Comparison of ENCODE assay signal across 10 cellular contexts in the genomic region with DNA sequence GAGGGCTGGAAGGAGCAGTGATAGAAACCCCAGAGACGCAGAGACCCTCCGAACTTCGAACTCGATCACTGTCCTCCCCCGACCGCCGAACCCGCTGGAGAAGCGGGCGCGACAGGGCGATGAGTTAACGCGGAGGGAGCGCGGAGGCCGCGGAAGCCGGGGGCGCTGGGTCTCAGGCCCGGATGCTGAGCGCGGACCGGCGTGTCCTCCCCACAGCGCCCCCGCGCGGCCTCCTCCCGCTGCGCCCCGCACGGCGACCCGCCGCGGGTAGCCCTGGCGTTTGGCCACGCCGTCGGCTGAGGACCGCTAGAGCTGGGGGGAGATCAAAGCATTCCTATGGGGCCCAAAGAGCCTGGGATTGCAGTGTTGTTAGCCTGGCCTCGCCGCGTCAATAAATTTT. TPM values are rescaled to one million over a fixed set of nuclear protein-coding genes. Genes with fewer than 3 reads are reported as not detected.
A peak's percentile ranks its signal among the peaks of the same experiment; 100 is the strongest.
DNase-seq lines count a peak whose midpoint lies in the region; ATAC-seq, FAIRE-seq and TF ChIP-seq lines count a peak whose summit lies in the region.
"Had no signal": no experiment of that assay in that cellular context is flagged by ENCODE, and none has a peak within 500 bp of the region (broad histone marks: within the 10 kb centered on the region; RNA-seq: fewer than 3 reads in every experiment).

No MANE protein-coding gene starts in this region.

- no peak overlapping the region for H3K27ac ChIP-seq in KMS-11
- no peak overlapping the region for H3K27ac ChIP-seq in H1 (ENCODE audit: low read depth, low read length)

- H2BK15ac ChIP-seq in H1 (ENCODE audit: low read length) = no peak overlapping the region

- H3K27me3 ChIP-seq in KMS-11 (ENCODE audit: insufficient read depth, low read depth) (no peaks in the 10 kb centered on the region), H1 (replicated peaks in 1 of 4; ENCODE audit: control insufficient read depth in 3 of 4, extremely low read depth in 1 of 4, insufficient read depth in 3 of 4, low read length in 3 of 4) (peaks cover 0 to 29% (median 10%) of the 10 kb centered on the region in 4 experiments; a peak in 4 of 7 replicates), neuron (ENCODE audit: insufficient read depth, low read length) (peaks cover 80% of the 10 kb centered on the region)

- H3K4me2 ChIP-seq in KMS-11 (no peak overlapping the region), H1 (ENCODE audit: insufficient read depth in 1 of 2, low read depth in 2 of 2, low read length in 2 of 2) (peak overlapping the region; percentile 26 to 53; a peak in 3 of 4 replicates)

- POLR2A ChIA-PET in H1 (lab: Charles Lee; ENCODE audit: partially characterized antibody) = no interaction called here

- no peak overlapping the region for H2BK5ac ChIP-seq in H1 (ENCODE audit: low read depth, low read length)

- no peak overlapping the region for H3K56ac ChIP-seq in H1 (replicated peaks; ENCODE audit: insufficient read length, low read depth, low read length)

- H2BK120ac ChIP-seq in H1 (replicated peaks; ENCODE audit: low read depth, low read length) = no peak overlapping the region

- H3K36me3 ChIP-seq in KMS-11 (ENCODE audit: insufficient read depth) (no peaks in the 10 kb centered on the region), H1 (ENCODE audit: control insufficient read depth in 2 of 4, insufficient read depth in 4 of 4, low read length in 3 of 4) (no peaks in the 10 kb centered on the region; a peak in 1 of 8 replicates), neuron (ENCODE audit: insufficient read depth, low read length) (no peaks in the 10 kb centered on the region)

- no peak for TF ChIP-seq POLR2A in H1 (IDR thresholded peaks at IDR 0.05; ENCODE audit: control extremely low read depth in 1 of 2, low read depth in 2 of 2, low read length in 2 of 2)

- H3K9ac ChIP-seq in KMS-11 = no peak overlapping the region
- H3K9ac ChIP-seq in H1 (replicated peaks in 1 of 4; ENCODE audit: extremely low read depth in 1 of 4, low read depth in 3 of 4, low read length in 3 of 4) = peak overlapping the region in 1 of 4 experiments; percentile 17; a peak in 1 of 7 replicates

- H3K9me3 ChIP-seq in H1 (ENCODE audit: insufficient read depth in 2 of 2, low read depth in 1 of 2, low read length in 1 of 2) (peaks cover 6 to 77% of the 10 kb centered on the region in 2 experiments; a peak in 3 of 4 replicates), neuron (ENCODE audit: low read length) (peaks cover 8% of the 10 kb centered on the region)

- peak; percentile 67 for DNase-seq in GM10266 (ENCODE audit: extremely low spot score)
- DNase-seq in H1 (ENCODE audit: low read depth in 1 of 2, low spot score in 2 of 2) = peak in 1 of 2 experiments; percentile 90
- DNase-seq in omental fat pad (ENCODE audit: low spot score) = no peak
- no peak for DNase-seq in NCI-H226
- DNase-seq: NCI-H446 had no signal

- H4K8ac ChIP-seq in H1 (ENCODE audit: extremely low read depth, insufficient read depth, low read length) = no peak overlapping the region; the same call in 1 of the 2 replicates

- H2BK20ac ChIP-seq in H1 (ENCODE audit: low read length) = no peak overlapping the region

- H3K79me2 ChIP-seq in KMS-11 (ENCODE audit: insufficient read depth, low read depth) (no peaks in the 10 kb centered on the region), H1 (ENCODE audit: control insufficient read depth in 1 of 2, insufficient read depth in 2 of 2, low read length in 2 of 2) (no peaks in the 10 kb centered on the region)

- TF ChIP-seq CTCF in GM10266 (IDR thresholded peaks at IDR 0.05; ENCODE audit: control insufficient read depth, insufficient read depth, low read depth, missing control alignments) = peak; percentile 33
- TF ChIP-seq CTCF in KMS-11 (conservative IDR thresholded peaks at IDR 0.05; ENCODE audit: low read depth, low read length) = peak; percentile 45
- peak; percentile 32 to 43 (median 43) for TF ChIP-seq CTCF in H1 (IDR thresholded peaks at IDR 0.05; ENCODE audit: control extremely low read depth in 1 of 3, insufficient read depth in 1 of 3, low read depth in 1 of 3, low read length in 3 of 3)
- TF ChIP-seq CTCF in omental fat pad (IDR thresholded peaks at IDR 0.05) = no peak

- H3K4ac ChIP-seq in H1 (replicated peaks; ENCODE audit: insufficient read length, low read depth, low read length) = no peak overlapping the region

- FAIRE-seq in H1 (lab: Jason Lieb, UNC) = no peak

- no peak overlapping the region for H3K4me3 ChIP-seq in KMS-11 (IDR thresholded peaks at IDR 0.05; ENCODE audit: insufficient read depth, low read depth, low read length)
- peak overlapping the region in 2 of 4 experiments; percentile 39 to 40; a peak in 2 of 8 replicates for H3K4me3 ChIP-seq in H1 (ENCODE audit: extremely low read depth in 1 of 4, insufficient read depth in 2 of 4, low read depth in 3 of 4, low read length in 4 of 4)
- H3K4me3 ChIP-seq in neuron (ENCODE audit: low read length) = peak overlapping the region; percentile 35

- no peaks in the 10 kb centered on the region for H3K79me1 ChIP-seq in H1 (ENCODE audit: low read depth, low read length)

- no peak overlapping the region for H2AK5ac ChIP-seq in H1 (ENCODE audit: low read depth, low read length)

- H2BK12ac ChIP-seq in H1 (ENCODE audit: low read depth, low read length) = no peak overlapping the region

- no peaks in the 10 kb centered on the region for H3K23me2 ChIP-seq in H1 (ENCODE audit: low read depth, low read length)

- no peaks in the 10 kb centered on the region for H4K20me1 ChIP-seq in KMS-11 (ENCODE audit: insufficient read depth)
- peaks cover 0 to 2% of the 10 kb centered on the region in 2 experiments for H4K20me1 ChIP-seq in H1 (replicated peaks in 1 of 2; ENCODE audit: control insufficient read depth in 1 of 2, insufficient read depth in 2 of 2, low read length in 2 of 2)

- H4K5ac ChIP-seq in H1 (ENCODE audit: insufficient read length, low read depth, low read length) = no peak overlapping the region

- no peak overlapping the region for H3K14ac ChIP-seq in H1 (ENCODE audit: insufficient read length)

- no peak overlapping the region for H3K18ac ChIP-seq in H1 (ENCODE audit: extremely low read depth, low read length)

- ATAC-seq in omental fat pad (ENCODE audit: low FRiP score) (no peak), HG03457 (IDR thresholded peaks at IDR 0.05; ENCODE audit: unreplicated experiment) (no peak)

- H3K23ac ChIP-seq in H1 (ENCODE audit: insufficient read length) = no peak overlapping the region

- H2AFZ ChIP-seq in KMS-11 (ENCODE audit: low read depth) (peak overlapping the region; percentile 54; the same call in 1 of the 2 replicates), H1 (ENCODE audit: low read length) (no peak overlapping the region), neuron (ENCODE audit: low read depth, low read length) (peak overlapping the region; percentile 81)

- TF ChIP-seq RAD21 in H1 (IDR thresholded peaks at IDR 0.05 in 1 of 2, conservative IDR thresholded peaks at IDR 0.05 in 1 of 2; ENCODE audit: low read depth in 2 of 2, low read length in 2 of 2) = no peak; a peak in 1 of 4 replicates

- no peaks in the 10 kb centered on the region for H3K4me1 ChIP-seq in KMS-11 (ENCODE audit: low read depth, poor library complexity, severe bottlenecking)
- H3K4me1 ChIP-seq in H1 (replicated peaks in 1 of 4; ENCODE audit: control insufficient read depth in 3 of 4, insufficient read depth in 4 of 4, low read length in 3 of 4) = no peaks in the 10 kb centered on the region; a peak in 1 of 7 replicates
- H3K4me1 ChIP-seq in neuron (ENCODE audit: insufficient read depth, low read length) = peaks cover 3% of the 10 kb centered on the region

- WGBS in H1 (ENCODE audit: extremely low coverage in 1 of 2, insufficient coverage in 1 of 2, insufficient read length in 1 of 2, insufficient replicate concordance in 2 of 2, low coverage in 1 of 2, low lambda C conversion rate in 2 of 2, missing lambda C conversion rate in 1 of 2), 2 experiments = 52% methylated on average over 18 of the region's 45 CpGs; no CpG with 5 or more reads in 1 of the 2 experiments

- TF ChIP-seq EP300 in H1 (IDR thresholded peaks at IDR 0.05; ENCODE audit: borderline replicate concordance in 1 of 2, low read depth in 2 of 2, low read length in 2 of 2) = no peak

- no peak overlapping the region for H4K91ac ChIP-seq in H1 (replicated peaks; ENCODE audit: insufficient read length, low read length)

- CTCF ChIA-PET in H1 (lab: Charles Lee; ENCODE audit: partially characterized antibody) = interaction anchor here (0.7 kb wide), 1 partner anchor 53 kb away, joined by 3 read pairs; no protein-coding TSS in a partner anchor

TF ChIP-seq in H1, 55 proteins besides CTCF, POLR2A, EP300 and RAD21:
- TF ChIP-seq RBBP5 (IDR thresholded peaks at IDR 0.05; ENCODE audit: borderline replicate concordance, low read depth, low read length) = no peak
- no peak for TF ChIP-seq TAF1 (IDR thresholded peaks at IDR 0.05; ENCODE audit: low read depth, low read length)
- no peak for TF ChIP-seq JUND (IDR thresholded peaks at IDR 0.05; ENCODE audit: low read length)
TF ChIP-seq in H1: peak in this region for 0.

RNA-seq across cellular contexts. Expression of gene DMRT2, which starts 7.7 kb away (rescaled TPM):
- total RNA-seq in H1 (2021; fragmentation: NEBNext Ultra II Directional; extraction: Animal tissue kit (Norgen Biotek cat#: 25700)) = 0.61 and 0.93 TPM in 2 replicates
- polyA plus RNA-seq in H1 (2011; rRNA removed) = 0.24 and 0.29 TPM in 2 replicates
- 0.36 TPM for polyA plus RNA-seq in H1 (2011; cell fraction: cytosol; rRNA removed)
- 0.41 TPM for polyA plus RNA-seq in H1 (2011; cell fraction: nucleus; rRNA removed)
- 0.09 to 0.16 TPM (median 0.12 TPM) in 3 of 4 replicates, not detected in the other for polyA plus RNA-seq in H1 (2012, experiment 1 of 2)
- not detected for polyA plus RNA-seq in H1 (2012, experiment 2 of 2)
- polyA plus RNA-seq in H1 (2013, experiment 1 of 2) = 0.51 TPM
- 0.42 TPM for polyA plus RNA-seq in H1 (2013, experiment 2 of 2)
- polyA minus RNA-seq in H1 (2011; rRNA and poly(A)+ RNA removed) = 0.12 and 0.35 TPM in 2 replicates
- not detected for polyA minus RNA-seq in H1 (2011; cell fraction: cytosol; rRNA and poly(A)+ RNA removed)
- polyA minus RNA-seq in H1 (2011; cell fraction: nucleus; rRNA and poly(A)+ RNA removed) = 1.1 TPM
- total RNA-seq in omental fat pad = 1 to 10 TPM; 1.1 to 4.9 (median 2.4) TPM
- total RNA-seq: dermis microvascular lymphatic vessel endothelial cell, mononuclear cell had no signal

Comparison
In these comparisons a context has a peak if more than half of its experiments do, and no peak if none do; other contexts are left out.
1. CTCF ChIP-seq: peak in GM10266 (single experiment), KMS-11 (single experiment) and H1 (3 of 3); none in omental fat pad (0 of 3).